12 cellular contexts compared by ENCODE assay signal in the genomic region with DNA sequence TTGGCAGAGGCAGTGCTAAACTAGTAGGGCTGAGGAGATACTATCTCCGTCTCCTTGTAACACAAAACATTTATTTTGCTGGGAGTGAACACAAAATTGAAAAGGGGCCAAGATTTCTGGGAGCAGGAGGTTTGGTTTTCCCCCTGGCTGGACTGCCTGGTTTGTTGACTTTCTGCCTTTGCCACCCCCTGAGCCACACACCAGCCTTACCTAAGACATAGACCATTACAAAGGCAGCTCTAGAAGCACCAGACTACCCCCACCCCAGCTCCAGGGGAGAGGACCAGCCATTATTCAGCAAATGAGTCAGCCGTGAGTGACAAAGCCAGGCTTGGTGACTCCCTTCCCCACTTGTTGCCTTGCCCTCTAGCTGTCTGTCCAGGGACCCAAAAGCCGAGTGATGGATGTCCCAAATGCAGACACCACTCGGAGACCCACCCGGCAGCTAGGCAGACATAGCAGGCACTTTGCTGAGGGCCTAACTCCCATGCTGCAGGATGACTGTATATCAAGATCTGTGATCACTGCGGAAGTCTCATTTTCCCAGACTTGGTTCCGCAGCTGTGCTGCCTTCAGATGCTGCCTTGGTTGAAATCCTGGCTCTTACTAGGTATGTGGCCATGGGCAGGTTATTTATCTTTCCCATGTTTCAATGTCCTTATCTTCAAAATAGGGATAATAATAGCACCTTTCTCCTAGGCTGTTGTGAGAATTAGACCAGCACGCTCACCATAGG. TPM values are rescaled to one million over a fixed set of nuclear protein-coding genes. Genes with fewer than 3 reads are reported as not detected.
A peak's percentile ranks its signal among the peaks of the same experiment; 100 is the strongest.
DNase-seq lines count a peak whose midpoint lies in the region; ATAC-seq, FAIRE-seq and TF ChIP-seq lines count a peak whose summit lies in the region.
"Had no signal": no experiment of that assay in that cellular context is flagged by ENCODE, and none has a peak within 500 bp of the region (broad histone marks: within the 10 kb centered on the region; RNA-seq: fewer than 3 reads in every experiment).

No MANE protein-coding gene starts in this region.

- no peak overlapping the region for H4K8ac ChIP-seq in mesendoderm (ENCODE audit: low read depth, low read length)

- ATAC-seq in A549 (peak; percentile 62 to 71; a peak in 4 of 6 replicates), HG03571 (IDR thresholded peaks at IDR 0.05; ENCODE audit: unreplicated experiment) (no peak), GM21381 (IDR thresholded peaks at IDR 0.05; ENCODE audit: unreplicated experiment) (no peak)
- ATAC-seq: activated T-cell treated with anti-CD3 and anti-CD28 coated beads, Interleukin-2, amount 50 U/mL, for 72 hours had no signal

- no peaks in the 10 kb centered on the region for H3K27me3 ChIP-seq in HUES6 (ENCODE audit: control insufficient read depth, insufficient read depth, low read length)
- no peaks in the 10 kb centered on the region for H3K27me3 ChIP-seq in mesendoderm (ENCODE audit: insufficient read depth, low read length, poor library complexity)

- no peak for FAIRE-seq in A549 (lab: Jason Lieb, UNC)

- no peak for TF ChIP-seq RAD21 in A549 (conservative IDR thresholded peaks at IDR 0.05 in 1 of 2, IDR thresholded peaks at IDR 0.05 in 1 of 2)

- H3K56ac ChIP-seq in mesendoderm (ENCODE audit: low read length): peak overlapping the region; percentile 67

- H3K4me1 ChIP-seq in A549 (peaks cover 17% of the 10 kb centered on the region), HUES6 (ENCODE audit: control insufficient read depth, insufficient read depth, low read length) (peaks cover 57% of the 10 kb centered on the region), mesendoderm (ENCODE audit: control insufficient read depth, low read depth, low read length) (peaks cover 15% of the 10 kb centered on the region)

- H3K23ac ChIP-seq in mesendoderm (ENCODE audit: low read length): no peak overlapping the region

- no peak overlapping the region for H3K4me3 ChIP-seq in A549
- H3K4me3 ChIP-seq in HUES6 (ENCODE audit: low read depth, low read length): no peak overlapping the region; the same call in 1 of the 2 replicates
- no peak overlapping the region for H3K4me3 ChIP-seq in mesendoderm (ENCODE audit: low read length)

- no peak overlapping the region for H3K4ac ChIP-seq in mesendoderm (ENCODE audit: low read depth, low read length)

- H4K5ac ChIP-seq in mesendoderm (ENCODE audit: low read length): no peak overlapping the region

- TF ChIP-seq POLR2A in A549 (IDR thresholded peaks at IDR 0.05; ENCODE audit: low read length): no peak

- H3K36me3 ChIP-seq in HUES6 (ENCODE audit: control insufficient read depth, insufficient read depth, low read length): no peaks in the 10 kb centered on the region
- no peaks in the 10 kb centered on the region for H3K36me3 ChIP-seq in mesendoderm (ENCODE audit: control insufficient read depth, insufficient read depth, low read length)

- TF ChIP-seq CTCF in A549 (IDR thresholded peaks at IDR 0.05) (no peak), VCaP (conservative IDR thresholded peaks at IDR 0.05) (no peak)

- no peak overlapping the region for H2AK5ac ChIP-seq in mesendoderm (ENCODE audit: low read length)

- CTCF ChIA-PET in A549 (lab: Yijun Ruan, JAX): no interaction called here

- H2BK5ac ChIP-seq in mesendoderm (ENCODE audit: low read length): no peak overlapping the region

- H3K79me2 ChIP-seq in mesendoderm (ENCODE audit: control insufficient read depth, insufficient read depth, low read length): no peaks in the 10 kb centered on the region

- H3K79me1 ChIP-seq in mesendoderm (ENCODE audit: low read length): no peaks in the 10 kb centered on the region

- H3K27ac ChIP-seq in A549: peak overlapping the region; percentile 25 to 59; a peak in 5 of 6 replicates
- peak overlapping the region; percentile 54; the same call in 1 of the 2 replicates for H3K27ac ChIP-seq in HUES6 (ENCODE audit: low read depth, low read length)
- peak overlapping the region; percentile 99 for H3K27ac ChIP-seq in VCaP
- H3K27ac ChIP-seq in mesendoderm (ENCODE audit: low read depth, low read length): peak overlapping the region; percentile 80

- POLR2A ChIA-PET in A549 (lab: Yijun Ruan, JAX): no interaction called here

- peak in 1 of 2 experiments; percentile 22 for DNase-seq in A549 (ENCODE audit: low read depth in 1 of 2, low spot score in 1 of 2)
- peak; percentile 69 for DNase-seq in mesendoderm
- DNase-seq in NCI-H128 (lab: John Stamatoyannopoulos, UW; ENCODE audit: unreplicated experiment): no peak
- DNase-seq in NK-92 treated with Interleukin-12 subunit alpha and Interleukin-12 subunit beta, amount 100 ng/mL, for 24 hours (lab: John Stamatoyannopoulos, UW): no peak
- DNase-seq: activated T-cell treated with anti-CD3 and anti-CD28 coated beads, Interleukin-2, amount 50 U/mL, for 72 hours; dermis blood vessel endothelial cell; retina; T-helper 1 cell had no signal

- TF ChIP-seq EP300 in A549 (IDR thresholded peaks at IDR 0.05): no peak

- H3K9me3 ChIP-seq in A549 (no peaks in the 10 kb centered on the region), HUES6 (ENCODE audit: control insufficient read depth, insufficient read depth, low read depth, low read length) (no peaks in the 10 kb centered on the region)

- WGBS in A549 (ENCODE audit: missing lambda C conversion rate): 51% methylated on average over 8 of the region's 8 CpGs
- WGBS in mesendoderm (ENCODE audit: extremely low coverage, insufficient coverage, low lambda C conversion rate): no CpG with 5 or more reads among the region's 8 CpGs

- peak overlapping the region; percentile 54 for H3K9ac ChIP-seq in HUES6 (ENCODE audit: low read length)
- peak overlapping the region; percentile 25 for H3K9ac ChIP-seq in mesendoderm (ENCODE audit: low read length)

- H3K4me2 ChIP-seq in A549 (peak overlapping the region; percentile 61), mesendoderm (ENCODE audit: low read length) (no peak overlapping the region)

- H2BK120ac ChIP-seq in mesendoderm (ENCODE audit: low read depth, low read length): no peak overlapping the region

- no peak overlapping the region for H2BK15ac ChIP-seq in mesendoderm (replicated peaks; ENCODE audit: low read depth)

- peak overlapping the region; percentile 76 for H3K18ac ChIP-seq in mesendoderm (ENCODE audit: low read length)

TF ChIP-seq in A549, 52 proteins besides CTCF, POLR2A, EP300 and RAD21:
- TF ChIP-seq BHLHE40 (IDR thresholded peaks at IDR 0.05; ENCODE audit: low read depth, low read length) (no peak), JUNB (IDR thresholded peaks at IDR 0.05) (no peak), HDAC2 (IDR thresholded peaks at IDR 0.05) (no peak), NFE2L2 (conservative IDR thresholded peaks at IDR 0.05; ENCODE audit: low read length) (no peak), RFX5 (IDR thresholded peaks at IDR 0.05) (no peak), EHMT2 (IDR thresholded peaks at IDR 0.05; ENCODE audit: low read depth) (no peak), ZSCAN20 (CRISPR knock-in tag; IDR thresholded peaks at IDR 0.05) (no peak), CBX8 (IDR thresholded peaks at IDR 0.05) (no peak), HOXA7 (CRISPR knock-in tag; IDR thresholded peaks at IDR 0.05) (no peak), RNF2 (IDR thresholded peaks at IDR 0.05; ENCODE audit: borderline replicate concordance, low read depth) (no peak), MAFK (IDR thresholded peaks at IDR 0.05; ENCODE audit: partially characterized antibody) (no peak), CEBPB (IDR thresholded peaks at IDR 0.05) (no peak)
- TF ChIP-seq, protein P1, sequence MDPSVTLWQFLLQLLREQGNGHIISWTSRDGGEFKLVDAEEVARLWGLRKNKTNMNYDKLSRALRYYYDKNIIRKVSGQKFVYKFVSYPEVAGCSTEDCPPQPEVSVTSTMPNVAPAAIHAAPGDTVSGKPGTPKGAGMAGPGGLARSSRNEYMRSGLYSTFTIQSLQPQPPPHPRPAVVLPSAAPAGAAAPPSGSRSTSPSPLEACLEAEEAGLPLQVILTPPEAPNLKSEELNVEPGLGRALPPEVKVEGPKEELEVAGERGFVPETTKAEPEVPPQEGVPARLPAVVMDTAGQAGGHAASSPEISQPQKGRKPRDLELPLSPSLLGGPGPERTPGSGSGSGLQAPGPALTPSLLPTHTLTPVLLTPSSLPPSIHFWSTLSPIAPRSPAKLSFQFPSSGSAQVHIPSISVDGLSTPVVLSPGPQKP (IDR thresholded peaks at IDR 0.05; ENCODE audit: low read depth, low read length): no peak
- TF ChIP-seq, protein P2, sequence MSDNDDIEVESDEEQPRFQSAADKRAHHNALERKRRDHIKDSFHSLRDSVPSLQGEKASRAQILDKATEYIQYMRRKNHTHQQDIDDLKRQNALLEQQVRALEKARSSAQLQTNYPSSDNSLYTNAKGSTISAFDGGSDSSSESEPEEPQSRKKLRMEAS (IDR thresholded peaks at IDR 0.05): no peak
- TF ChIP-seq, protein P3, sequence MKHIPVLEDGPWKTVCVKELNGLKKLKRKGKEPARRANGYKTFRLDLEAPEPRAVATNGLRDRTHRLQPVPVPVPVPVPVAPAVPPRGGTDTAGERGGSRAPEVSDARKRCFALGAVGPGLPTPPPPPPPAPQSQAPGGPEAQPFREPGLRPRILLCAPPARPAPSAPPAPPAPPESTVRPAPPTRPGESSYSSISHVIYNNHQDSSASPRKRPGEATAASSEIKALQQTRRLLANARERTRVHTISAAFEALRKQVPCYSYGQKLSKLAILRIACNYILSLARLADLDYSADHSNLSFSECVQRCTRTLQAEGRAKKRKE (CRISPR knock-in tag; IDR thresholded peaks at IDR 0.05; ENCODE audit: low read depth): no peak
- TF ChIP-seq, protein P4, sequence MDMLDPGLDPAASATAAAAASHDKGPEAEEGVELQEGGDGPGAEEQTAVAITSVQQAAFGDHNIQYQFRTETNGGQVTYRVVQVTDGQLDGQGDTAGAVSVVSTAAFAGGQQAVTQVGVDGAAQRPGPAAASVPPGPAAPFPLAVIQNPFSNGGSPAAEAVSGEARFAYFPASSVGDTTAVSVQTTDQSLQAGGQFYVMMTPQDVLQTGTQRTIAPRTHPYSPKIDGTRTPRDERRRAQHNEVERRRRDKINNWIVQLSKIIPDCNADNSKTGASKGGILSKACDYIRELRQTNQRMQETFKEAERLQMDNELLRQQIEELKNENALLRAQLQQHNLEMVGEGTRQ (IDR thresholded peaks at IDR 0.05): no peak

RNA-seq across cellular contexts. Expression of a gene that starts 17.7 kb away (rescaled TPM):
- polyA plus RNA-seq in A549 (2011; rRNA removed): 5.6 and 7.8 TPM in 2 replicates
- polyA plus RNA-seq in A549 (2012; cell fraction: cytosol; rRNA removed): 1.2 and 1.6 TPM in 2 replicates
- 1.7 and 2.8 TPM in 2 replicates for polyA plus RNA-seq in A549 (2012; cell fraction: nucleus; rRNA removed)
- polyA plus RNA-seq in A549 (2017; fragmentation: RNase III; extraction: RNeasy Plus Mini Kit Qiagen cat#74134 plus additional on column Dnase treatment): 1.3 to 1.9 TPM (median 1.7 TPM) in 3 replicates
- 9.6 and 12.2 TPM in 2 replicates for polyA minus RNA-seq in A549 (2011; rRNA and poly(A)+ RNA removed)
- polyA plus RNA-seq in mesendoderm (2013, experiment 1 of 2): 6.7 TPM
- polyA plus RNA-seq in mesendoderm (2013, experiment 2 of 2): 7.5 TPM

Comparison
In these comparisons a context has a peak if more than half of its experiments do, and no peak if none do; other contexts are left out.
1. ATAC-seq: peak in A549 (2 of 2); none in HG03571 (single experiment) and GM21381 (single experiment).
2. H3K27ac ChIP-seq: peak in every context shown above with its lines; median percentile 99 in VCaP; 80 in mesendoderm; 54 in HUES6; 42 in A549.